Comparison of ENCODE assay signal across 9 cellular contexts in genomic region chr3:66816110-66816761, GRCh38.
DNase-seq lines count a peak whose midpoint lies in the region; ATAC-seq and TF ChIP-seq lines count a peak whose summit lies in the region.
"Had no signal": no experiment of that assay in that cellular context is flagged by ENCODE, and none has a peak within 500 bp of the region (broad histone marks: within the 10 kb centered on the region; RNA-seq: fewer than 3 reads in every experiment).

No MANE protein-coding gene starts in this region.

- no peaks in the 10 kb centered on the region for H3K4me1 Mint-ChIP-seq in T-cell
- H3K4me1 Mint-ChIP-seq: CD8-positive, alpha-beta memory T cell had no signal

- H3K36me3 ChIP-seq in H7 (replicated peaks; ENCODE audit: control insufficient read depth, insufficient read depth, low read length): no peaks in the 10 kb centered on the region

- peak; percentile 53 to 79 for ATAC-seq in activated CD4-positive, CD25-positive, alpha-beta regulatory T cell treated with anti-CD3 and anti-CD28 coated beads, Interleukin-2, amount 50 U/mL, for 24 hours
- peak; percentile 51 to 76 (median 68) for ATAC-seq in T-cell (replicated peaks in 1 of 4)
- ATAC-seq in omental fat pad (ENCODE audit: low FRiP score): peak; percentile 62
- ATAC-seq in HG03175 (IDR thresholded peaks at IDR 0.05; ENCODE audit: unreplicated experiment): no peak

- DNase-seq in activated CD4-positive, CD25-positive, alpha-beta regulatory T cell treated with anti-CD3 and anti-CD28 coated beads, Interleukin-2, amount 50 U/mL, for 72 hours: no peak
- DNase-seq in H7 (peak; percentile 38), NCI-H1694 treated with DMSO at 0.1 percent for 48 hours (lab: John Stamatoyannopoulos, UW) (peak; percentile 57), T-cell (peak in 4 of 34 experiments; percentile 1 to 12 (median 2)), foreskin fibroblast (peak; percentile 54 to 73), omental fat pad (ENCODE audit: low spot score) (no peak)

- no peaks in the 10 kb centered on the region for H3K9me3 Mint-ChIP-seq in T-cell
- H3K9me3 Mint-ChIP-seq: CD8-positive, alpha-beta memory T cell had no signal

- H3K27me3 Mint-ChIP-seq in T-cell: peaks cover 5% of the 10 kb centered on the region in 2 donors

- H3K27me3 ChIP-seq in H7 (ENCODE audit: control insufficient read depth, insufficient read depth, low read length): no peaks in the 10 kb centered on the region

- H3K27ac Mint-ChIP-seq in T-cell: no peak overlapping the region
- H3K27ac Mint-ChIP-seq: CD8-positive, alpha-beta memory T cell had no signal

- POLR2A ChIA-PET in T-cell (lab: Charles Lee): no interaction called here

- no peaks in the 10 kb centered on the region for H3K36me3 Mint-ChIP-seq in T-cell

- H3K4me3 ChIP-seq in H7 (ENCODE audit: insufficient read depth, low read depth, low read length): no peak overlapping the region
- H3K4me3 ChIP-seq in foreskin fibroblast (ENCODE audit: low read depth in 1 of 2, low read length in 2 of 2): no peak overlapping the region

- CTCF ChIA-PET in T-cell (lab: Charles Lee): interaction anchor here (0.6 to 2.8 kb wide), 13 partner anchors 13 to 568 kb away, joined by 3 to 24 read pairs (median 3); no protein-coding TSS in a partner anchor

- H3K4me3 Mint-ChIP-seq in T-cell: no peak overlapping the region
- H3K4me3 Mint-ChIP-seq: CD8-positive, alpha-beta memory T cell had no signal

- TF ChIP-seq CTCF in foreskin fibroblast (IDR thresholded peaks at IDR 0.05; ENCODE audit: low read depth, low read length) (peak; percentile 25), omental fat pad (IDR thresholded peaks at IDR 0.05) (no peak)

Comparison
In these comparisons a context has a peak if more than half of its experiments do, and no peak if none do; other contexts are left out.
1. DNase-seq: peak in H7 (single experiment), NCI-H1694 treated with DMSO at 0.1 percent for 48 hours (single experiment) and foreskin fibroblast (2 of 2); none in activated CD4-positive, CD25-positive, alpha-beta regulatory T cell treated with anti-CD3 and anti-CD28 coated beads, Interleukin-2, amount 50 U/mL, for 72 hours (single experiment) and omental fat pad (single experiment).